18 cellular contexts compared by ENCODE assay signal in the genomic region with DNA sequence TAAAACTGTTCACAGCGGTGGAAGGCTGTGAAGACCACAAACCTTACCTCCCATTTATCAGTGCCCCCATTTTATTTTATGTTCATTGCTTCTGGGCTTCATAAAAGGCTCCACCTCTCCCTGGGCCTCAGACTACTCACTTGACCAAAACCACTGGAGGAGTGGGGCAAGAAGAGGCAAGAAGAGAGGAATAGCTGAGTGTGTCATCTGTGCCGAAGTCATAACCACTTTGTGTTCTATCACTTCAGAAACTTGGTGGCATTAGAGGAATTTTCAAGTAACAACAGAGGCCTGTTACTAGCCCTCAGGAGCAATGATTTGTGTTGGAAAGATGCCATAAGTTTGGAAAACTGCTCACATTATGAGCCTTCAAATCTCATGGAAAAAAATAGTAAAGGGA.
"Had no signal": no experiment of that assay in that cellular context is flagged by ENCODE, and none has a peak within 500 bp of the region (broad histone marks: within the 10 kb centered on the region; RNA-seq: fewer than 3 reads in every experiment).

No MANE protein-coding gene starts in this region.

- DNase-seq: activated CD4-positive, alpha-beta T cell treated with anti-CD3 and anti-CD28 coated beads for 36 hours; activated CD4-positive, CD25-positive, alpha-beta regulatory T cell; activated CD8-positive, alpha-beta T cell treated with anti-CD3 and anti-CD28 coated beads, Interleukin-2, amount 10 ng/mL, durations not matched to agents 7 days and 5 days; activated effector memory CD4-positive, alpha-beta T cell treated with anti-CD3 and anti-CD28 coated beads, Interleukin-2, amount 50 U/mL, for 16 hours; activated naive CD4-positive, alpha-beta T cell treated with anti-CD3 and anti-CD28 coated beads for 36 hours; activated naive CD8-positive, alpha-beta T cell treated with anti-CD3 and anti-CD28 coated beads for 36 hours; activated T-cell treated with anti-CD3 and anti-CD28 coated beads for 4 hours; adrenal gland; aorta; glutamatergic neuron; left ventricle myocardium inferior; posterior cingulate gyrus; spleen; stimulated activated naive CD4-positive, alpha-beta T cell had no signal

- H3K4me1 ChIP-seq: adrenal gland, gastrocnemius medialis, left ventricle myocardium inferior, spleen, suprapubic skin had no signal

- H3K36me3 ChIP-seq: adrenal gland, gastrocnemius medialis, left ventricle myocardium inferior, spleen, suprapubic skin, tibial nerve had no signal

- H3K27ac ChIP-seq: adrenal gland, gastrocnemius medialis, left ventricle myocardium inferior, spleen, suprapubic skin had no signal

- H3K27me3 ChIP-seq: adrenal gland, gastrocnemius medialis, spleen, suprapubic skin, tibial nerve had no signal

- H3K4me3 ChIP-seq: adrenal gland, coronary artery, gastrocnemius medialis, left ventricle myocardium inferior, spleen, suprapubic skin, tibial nerve had no signal

- H3K9me3 ChIP-seq: adrenal gland, gastrocnemius medialis, left ventricle myocardium inferior, spleen, suprapubic skin, tibial nerve had no signal
